1 cellular context compared by ENCODE assay signal in genomic region chr3:69115731-69116130, GRCh38.
TF ChIP-seq lines count a peak whose summit lies in the region.

No MANE protein-coding gene starts in this region.

TF ChIP-seq in endothelial cell of umbilical vein, 7 proteins besides CTCF, POLR2A, EP300 and RAD21:
- TF ChIP-seq FOS (IDR thresholded peaks at IDR 0.05; ENCODE audit: borderline replicate concordance, insufficient read depth, low read length), result peak; percentile 49
- no peak for TF ChIP-seq EZH2 (IDR thresholded peaks at IDR 0.05; ENCODE audit: borderline replicate concordance, low read depth, low read length, severe bottlenecking)
